22 cellular contexts compared by ENCODE assay signal in the genomic region with DNA sequence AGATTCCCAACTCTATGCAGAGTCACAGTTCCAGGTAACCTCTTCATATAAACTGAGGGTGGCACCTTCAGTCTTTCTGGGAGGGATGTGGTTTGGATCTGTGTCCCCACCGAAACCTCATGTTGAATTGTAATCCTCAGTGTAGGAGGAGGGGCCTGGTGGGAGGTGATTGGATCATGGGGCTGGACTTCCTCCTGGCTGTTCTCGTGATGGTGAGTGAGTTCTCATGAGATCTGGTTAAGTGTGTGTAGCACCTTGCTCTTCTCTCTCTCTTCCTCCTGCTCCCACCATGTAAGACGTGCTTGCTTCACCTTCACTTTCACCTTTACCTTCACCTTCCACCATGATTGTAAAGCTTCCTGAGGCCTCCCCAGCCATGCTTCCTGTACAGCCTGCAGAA. TPM values are rescaled to one million over a fixed set of nuclear protein-coding genes. Genes with fewer than 3 reads are reported as not detected.
"Had no signal": no experiment of that assay in that cellular context is flagged by ENCODE, and none has a peak within 500 bp of the region (broad histone marks: within the 10 kb centered on the region; RNA-seq: fewer than 3 reads in every experiment).

No MANE protein-coding gene starts in this region.

- H3K27me3 ChIP-seq: right atrium auricular region, thyroid gland had no signal

- H3K4me1 ChIP-seq: left lung, right atrium auricular region, thyroid gland had no signal

- DNase-seq: activated CD4-positive, alpha-beta T cell treated with anti-CD3 and anti-CD28 coated beads for 1 hour; activated CD4-positive, alpha-beta T cell treated with anti-CD3 and anti-CD28 coated beads, Interleukin-2, amount 50 U/mL, for 4 hours; activated CD8-positive, alpha-beta memory T cell treated with anti-CD3 and anti-CD28 coated beads, Interleukin-2, amount 10 ng/mL, durations not matched to agents 7 days and 5 days; activated naive CD4-positive, alpha-beta T cell; activated naive CD8-positive, alpha-beta T cell treated with anti-CD3 and anti-CD28 coated beads for 36 hours; amniotic stem cell; dermis blood vessel endothelial cell; effector memory CD4-positive, alpha-beta T cell; foreskin melanocyte; left lung; occipital lobe; stimulated activated CD4-positive, alpha-beta T cell treated with anti-CD3 and anti-CD28 coated beads, Interleukin-12 subunit alpha, Interleukin-12 subunit beta, amount 100 ng/mL, for 4 hours; stimulated activated CD4-positive, alpha-beta T cell treated with anti-CD3 and anti-CD28 coated beads, Interleukin-1b, Interleukin-23, amount 100 ng/mL, for 48 hours; stimulated activated CD8-positive, alpha-beta memory T cell treated with anti-CD3 and anti-CD28 coated beads, Interleukin-4, amount 100 ng/mL, for 48 hours; stimulated activated naive CD4-positive, alpha-beta T cell; thyroid gland had no signal

- H3K4me3 ChIP-seq: left lung, right atrium auricular region, thyroid gland had no signal

- H3K27ac ChIP-seq: left lung, right atrium auricular region, thyroid gland had no signal

- ATAC-seq: activated CD8-positive, alpha-beta memory T cell treated with anti-CD3 and anti-CD28 coated beads, Interleukin-2, amount 10 ng/mL, durations not matched to agents 7 days and 5 days; left lung had no signal

- H3K4me1 Mint-ChIP-seq: activated naive CD8-positive, alpha-beta T cell treated with anti-CD3 and anti-CD28 coated beads for 36 hours had no signal

- H3K9me3 Mint-ChIP-seq: activated naive CD8-positive, alpha-beta T cell treated with anti-CD3 and anti-CD28 coated beads for 36 hours; T-helper 1 cell treated with Interleukin-12 subunit alpha and Interleukin-12 subunit beta and Interleukin-4 antibody, amounts not matched to agents 30 μg/mL and 1 μg/mL, for 36 hours had no signal

- H3K9me3 ChIP-seq: left lung, right atrium auricular region, thyroid gland had no signal

- H3K4me3 Mint-ChIP-seq: activated CD8-positive, alpha-beta memory T cell treated with anti-CD3 and anti-CD28 coated beads, Interleukin-2, amount 10 ng/mL, durations not matched to agents 7 days and 5 days; activated naive CD8-positive, alpha-beta T cell treated with anti-CD3 and anti-CD28 coated beads for 36 hours; T-helper 1 cell treated with Interleukin-12 subunit alpha and Interleukin-12 subunit beta and Interleukin-4 antibody, amounts not matched to agents 30 μg/mL and 1 μg/mL, for 36 hours had no signal

- H3K27ac Mint-ChIP-seq: activated CD8-positive, alpha-beta memory T cell treated with anti-CD3 and anti-CD28 coated beads, Interleukin-2, amount 10 ng/mL, durations not matched to agents 7 days and 5 days; activated naive CD8-positive, alpha-beta T cell treated with anti-CD3 and anti-CD28 coated beads for 36 hours; progenitor cell of endocrine pancreas; T-helper 1 cell treated with Interleukin-12 subunit alpha and Interleukin-12 subunit beta and Interleukin-4 antibody, amounts not matched to agents 30 μg/mL and 1 μg/mL, for 36 hours had no signal

- H3K36me3 ChIP-seq: left lung, right atrium auricular region, thyroid gland had no signal

- H3K36me3 Mint-ChIP-seq: activated CD8-positive, alpha-beta memory T cell treated with anti-CD3 and anti-CD28 coated beads, Interleukin-2, amount 10 ng/mL, durations not matched to agents 7 days and 5 days; activated naive CD8-positive, alpha-beta T cell treated with anti-CD3 and anti-CD28 coated beads for 36 hours had no signal

RNA-seq across cellular contexts. Expression of a gene that starts 30.5 kb away (rescaled TPM):
- total RNA-seq: activated CD8-positive, alpha-beta memory T cell treated with anti-CD3 and anti-CD28 coated beads, Interleukin-2, amount 10 ng/mL, durations not matched to agents 7 days and 5 days; activated naive CD8-positive, alpha-beta T cell treated with anti-CD3 and anti-CD28 coated beads for 36 hours; dermis blood vessel endothelial cell; fibroblast of lung; lung microvascular endothelial cell; myocyte; progenitor cell of endocrine pancreas had no signal
- polyA plus RNA-seq: fibroblast of lung had no signal
